Comparison of ENCODE assay signal across 8 cellular contexts in the genomic region with DNA sequence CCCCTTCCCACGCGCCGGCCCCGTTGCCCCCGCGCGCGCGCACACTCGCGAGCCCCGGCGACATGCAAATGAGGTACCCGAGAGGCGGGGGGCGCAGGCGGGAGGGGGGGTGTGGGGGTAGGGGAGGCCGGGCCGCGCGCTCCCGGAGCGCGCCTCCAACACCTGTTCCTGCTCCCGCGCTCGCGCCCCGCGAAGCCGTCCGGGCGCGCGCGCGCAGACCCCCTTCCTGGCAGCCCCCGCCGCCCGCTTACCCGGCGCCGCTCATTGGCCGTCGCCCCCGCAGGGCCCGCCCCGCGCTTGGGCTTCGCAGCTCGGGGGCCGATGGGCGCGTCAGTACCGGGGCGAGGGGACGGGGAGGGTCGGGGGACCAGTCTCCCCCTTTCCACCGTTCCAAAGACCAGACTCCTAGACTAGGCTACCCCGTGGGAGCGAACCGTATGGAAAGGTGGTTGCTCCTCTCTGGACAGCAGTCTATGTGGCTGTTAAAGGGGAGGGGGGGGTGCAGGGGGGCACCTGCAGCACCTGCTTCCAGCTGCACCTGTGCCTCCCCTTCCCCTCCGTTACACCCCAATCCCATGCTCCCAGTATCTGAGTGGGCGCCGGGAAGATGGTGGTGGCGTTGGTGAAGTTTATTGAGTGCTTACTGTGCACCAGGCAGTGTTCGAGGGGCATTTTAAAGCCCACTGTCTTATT. TPM values are rescaled to one million over a fixed set of nuclear protein-coding genes. Genes with fewer than 3 reads are reported as not detected.
DNase-seq lines count a peak whose midpoint lies in the region; ATAC-seq and TF ChIP-seq lines count a peak whose summit lies in the region.

No MANE protein-coding gene starts in this region.

- peak overlapping the region; percentile 66 for H3K9ac ChIP-seq in ES-I3 (ENCODE audit: low read depth, low read length)

- H3K4me1 Mint-ChIP-seq in endothelial cell (ENCODE audit: unreplicated experiment) (peaks cover 13% of the 10 kb centered on the region), natural killer cell (peaks cover 29 to 45% of the 10 kb centered on the region in 2 donors)

- 0 out of 2 replicates have a peak, but pooled peaks cover 5% of the 10 kb centered on the region for H3K4me1 ChIP-seq in ES-I3 (ENCODE audit: insufficient read depth, low read length)
- H3K4me1 ChIP-seq in upper lobe of right lung, result peaks cover 17% of the 10 kb centered on the region

- H3K4me3 ChIP-seq in MG63, result peak overlapping the region; percentile 84
- peak overlapping the region; percentile 92 for H3K4me3 ChIP-seq in upper lobe of right lung

- intact Hi-C loops in natural killer cell (cut with micrococcal nuclease), result no loop called here
- intact Hi-C loops in upper lobe of right lung (cut with DNase I), result no loop called here

- H3K36me3 ChIP-seq in ES-I3 (ENCODE audit: insufficient read depth, low read length) (no peaks in the 10 kb centered on the region), MG63 (peaks cover 26% of the 10 kb centered on the region), upper lobe of right lung (peaks cover 18% of the 10 kb centered on the region)

- H3K9me3 Mint-ChIP-seq in endothelial cell (ENCODE audit: unreplicated experiment) (no peaks in the 10 kb centered on the region), natural killer cell (no peaks in the 10 kb centered on the region)

- H3K27me3 Mint-ChIP-seq in endothelial cell (ENCODE audit: unreplicated experiment) (peaks cover 29% of the 10 kb centered on the region), natural killer cell (ENCODE audit: low read depth in 2 of 2) (no peaks in the 10 kb centered on the region)

- H3K27ac Mint-ChIP-seq in endothelial cell (ENCODE audit: unreplicated experiment) (peak overlapping the region; percentile 95), natural killer cell (peak overlapping the region; percentile 96 to 99)

- ATAC-seq in GM21717 (IDR thresholded peaks at IDR 0.05; ENCODE audit: unreplicated experiment) (peak; percentile 3), natural killer cell (no peak), upper lobe of right lung (no peak)

- TF ChIP-seq CTCF in endothelial cell (IDR thresholded peaks at IDR 0.05; ENCODE audit: unreplicated experiment) (no peak), natural killer cell (IDR thresholded peaks at IDR 0.05) (no peak), upper lobe of right lung (IDR thresholded peaks at IDR 0.05) (no peak)

- H3K4me3 Mint-ChIP-seq in endothelial cell (ENCODE audit: unreplicated experiment) (peak overlapping the region; percentile 89), natural killer cell (peak overlapping the region; percentile 96)

- H3K27ac ChIP-seq in upper lobe of right lung, result peak overlapping the region; percentile 96

- H3K36me3 Mint-ChIP-seq in endothelial cell (ENCODE audit: low read depth, unreplicated experiment) (peaks cover 22% of the 10 kb centered on the region), natural killer cell (no peaks in the 10 kb centered on the region)

- no peak for DNase-seq in MG63
- peak; percentile 61 for DNase-seq in SW480 (ENCODE audit: low spot score)
- DNase-seq in endothelial cell (ENCODE audit: low spot score), result peak; percentile 85
- peak; percentile 49 for DNase-seq in natural killer cell
- DNase-seq in upper lobe of right lung, result no peak
- DNase-seq in SKM-1 (lab: John Stamatoyannopoulos, UW; ENCODE audit: unreplicated experiment), result no peak

- H3K9me3 ChIP-seq in ES-I3 (ENCODE audit: control insufficient read depth, insufficient read depth, low read length) (no peaks in the 10 kb centered on the region), MG63 (no peaks in the 10 kb centered on the region), upper lobe of right lung (no peaks in the 10 kb centered on the region)

- H3K27me3 ChIP-seq in MG63 (no peaks in the 10 kb centered on the region), upper lobe of right lung (no peaks in the 10 kb centered on the region)

RNA-seq across cellular contexts. Expression of a gene that starts 0.4 kb away (rescaled TPM):
- total RNA-seq in MG63 (2014; rRNA removed; shearing (Covaris generic); ENCODE audit: low replicate concordance), result 7.9 and 22.4 TPM in 2 replicates
- total RNA-seq in endothelial cell (ENCODE audit: unreplicated experiment) (9.3 TPM), natural killer cell (10 to 100 TPM in 2 of 3 donors, 1 to 10 TPM in 1; 9.2 to 12.6 (median 12.5) TPM), upper lobe of right lung (28.6 TPM)

RNA-seq across cellular contexts. Expression of a gene that starts 1.2 kb away (rescaled TPM):
- total RNA-seq in MG63 (2014; rRNA removed; shearing (Covaris generic); ENCODE audit: low replicate concordance), result 2.9 and 4.0 TPM in 2 replicates
- total RNA-seq in endothelial cell (ENCODE audit: unreplicated experiment) (21.5 TPM), natural killer cell (10 to 100 TPM in 2 of 3 donors, 1 to 10 TPM in 1; 8.5 to 18.2 (median 10.3) TPM), upper lobe of right lung (14.9 TPM)

RNA-seq across cellular contexts. Expression of a gene that starts 5.0 kb away (rescaled TPM):
- total RNA-seq in MG63 (2014; rRNA removed; shearing (Covaris generic); ENCODE audit: low replicate concordance), result 0.66 and 0.69 TPM in 2 replicates
- total RNA-seq in endothelial cell (ENCODE audit: unreplicated experiment), result 14.5 TPM
- total RNA-seq in natural killer cell, result 10 to 100 TPM; 18.5 to 22.1 (median 20.9) TPM
- total RNA-seq in upper lobe of right lung, result 18.4 TPM

RNA-seq across cellular contexts. Expression of a gene that starts 19.8 kb away (rescaled TPM):
- 7.2 and 8.6 TPM in 2 replicates for total RNA-seq in MG63 (2014; rRNA removed; shearing (Covaris generic); ENCODE audit: low replicate concordance)
- 36.4 TPM for total RNA-seq in endothelial cell (ENCODE audit: unreplicated experiment)
- total RNA-seq in natural killer cell, result 10 to 100 TPM in 1 of 3 donors, 1 to 10 TPM in 2; 8.3 to 11.2 (median 9.5) TPM
- total RNA-seq in upper lobe of right lung, result 15.7 TPM

RNA-seq across cellular contexts. Expression of a gene that starts 23.9 kb away (rescaled TPM):
- total RNA-seq in MG63 (2014; rRNA removed; shearing (Covaris generic); ENCODE audit: low replicate concordance), result 9.0 and 12.6 TPM in 2 replicates
- total RNA-seq in endothelial cell (ENCODE audit: unreplicated experiment) (6.8 TPM), natural killer cell (1 to 10 TPM; 6.4 to 7.9 (median 7.1) TPM), upper lobe of right lung (9.7 TPM)

Comparison
In these comparisons a context has a peak if more than half of its experiments do, and no peak if none do; other contexts are left out.
1. DNase-seq: peak in SW480 (single experiment), endothelial cell (single experiment) and natural killer cell (single experiment); none in MG63 (single experiment), upper lobe of right lung (single experiment) and SKM-1 (single experiment).